Comparison of ENCODE assay signal across 7 cellular contexts in the genomic region with DNA sequence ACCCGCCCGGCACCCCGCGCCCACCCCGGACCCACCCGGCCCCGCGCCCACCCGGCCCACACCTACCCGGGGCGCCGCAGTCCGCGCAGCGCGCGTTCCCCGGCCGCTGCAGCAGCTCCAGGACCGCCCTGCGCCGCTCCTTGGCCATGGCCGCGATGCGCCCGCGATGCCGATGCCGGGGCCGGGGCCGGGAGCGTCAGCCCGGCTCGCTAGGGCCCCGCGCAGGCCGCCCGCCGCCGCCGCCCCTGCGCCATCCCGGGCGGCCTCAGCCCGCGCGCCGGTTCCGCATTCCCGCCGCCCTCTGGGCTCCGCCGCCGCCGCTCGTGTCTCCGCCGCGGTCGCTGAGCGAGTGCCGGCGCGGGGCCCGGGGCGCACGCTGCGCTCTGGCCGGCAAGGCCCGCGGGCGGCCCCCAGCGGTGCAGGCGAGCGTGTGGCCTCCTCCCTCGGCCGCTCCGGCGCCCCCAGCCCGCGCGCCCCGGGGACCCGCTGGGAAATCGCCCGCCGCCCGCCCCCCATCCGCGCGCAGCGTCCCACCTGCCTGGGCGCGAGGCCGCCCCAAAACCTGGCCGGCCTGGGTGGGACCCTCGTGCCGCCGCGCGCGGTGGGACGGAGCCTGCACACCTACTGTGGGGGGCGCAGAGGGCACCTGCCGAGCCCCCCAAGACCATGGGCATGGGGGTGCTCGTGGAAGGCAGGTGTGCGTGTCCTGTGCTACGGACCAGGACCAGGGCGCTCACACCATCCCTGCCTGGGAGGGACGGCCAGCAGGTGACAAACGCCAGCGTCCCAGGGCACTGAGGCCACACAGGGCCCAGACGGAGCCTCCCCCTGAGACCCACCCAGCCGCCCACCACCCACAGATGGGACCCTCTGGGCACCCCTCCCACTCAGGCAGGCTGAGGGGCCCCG. TPM values are rescaled to one million over a fixed set of nuclear protein-coding genes. Genes with fewer than 3 reads are reported as not detected.
A peak's percentile ranks its signal among the peaks of the same experiment; 100 is the strongest.
DNase-seq lines count a peak whose midpoint lies in the region; ATAC-seq, FAIRE-seq and TF ChIP-seq lines count a peak whose summit lies in the region.

A gene with protein sequence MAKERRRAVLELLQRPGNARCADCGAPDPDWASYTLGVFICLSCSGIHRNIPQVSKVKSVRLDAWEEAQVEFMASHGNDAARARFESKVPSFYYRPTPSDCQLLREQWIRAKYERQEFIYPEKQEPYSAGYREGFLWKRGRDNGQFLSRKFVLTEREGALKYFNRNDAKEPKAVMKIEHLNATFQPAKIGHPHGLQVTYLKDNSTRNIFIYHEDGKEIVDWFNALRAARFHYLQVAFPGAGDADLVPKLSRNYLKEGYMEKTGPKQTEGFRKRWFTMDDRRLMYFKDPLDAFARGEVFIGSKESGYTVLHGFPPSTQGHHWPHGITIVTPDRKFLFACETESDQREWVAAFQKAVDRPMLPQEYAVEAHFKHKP (minus strand): TSS at position 351 of the 909 bp plus-strand sequence. CDS start 203 bp downstream, at position 148.

- TF ChIP-seq CTCF in brain (conservative IDR thresholded peaks at IDR 0.05) (peak in 1 of 2 experiments; percentile 29), kidney epithelial cell (IDR thresholded peaks at IDR 0.05; ENCODE audit: insufficient read depth, low read length, poor library complexity, severe bottlenecking) (no peak)

- peak; percentile 41 for ATAC-seq in HG03064 (IDR thresholded peaks at IDR 0.05; ENCODE audit: low read depth, unreplicated experiment)
- peak; percentile 86 for ATAC-seq in T-helper 17 cell

- peak within 1 kb of the TSS; percentile 34 for H3K4me3 ChIP-seq in kidney epithelial cell (ENCODE audit: low read depth, low read length)

- no peaks in the 10 kb centered on the region for H3K9me3 ChIP-seq in T-helper 17 cell (ENCODE audit: control insufficient read depth, low read length, poor library complexity, severe bottlenecking)

- H3K27ac Mint-ChIP-seq in T-helper 17 cell (no peak within 1 kb of the TSS), brain (peak within 1 kb of the TSS in 3 of 5 experiments; percentile 69 to 83 (median 81))

- peak; percentile 64 for DNase-seq in GM18507 (ENCODE audit: extremely low spot score, insufficient read length, low read depth)
- DNase-seq in T-helper 17 cell = peak in 2 of 3 donors; percentile 27 to 32
- no peak for DNase-seq in kidney epithelial cell (ENCODE audit: low read depth)
- DNase-seq in stimulated activated CD4-positive, alpha-beta T cell treated with anti-CD3 and anti-CD28 coated beads, Interleukin-15, amount 100 ng/mL, for 24 hours = peak; percentile 74
- DNase-seq in pons (ENCODE audit: low spot score) = no peak

- peaks cover 4% of the 10 kb centered on the region for H3K27me3 Mint-ChIP-seq in T-helper 17 cell
- peaks cover 5% of the 10 kb centered on the region for H3K27me3 Mint-ChIP-seq in brain

- no peaks in the 10 kb centered on the region for H3K36me3 Mint-ChIP-seq in T-helper 17 cell (ENCODE audit: low read depth)
- peaks cover 5% of the 10 kb centered on the region for H3K36me3 Mint-ChIP-seq in brain

- no peaks in the 10 kb centered on the region for H3K9me3 Mint-ChIP-seq in brain

- H3K4me1 Mint-ChIP-seq in T-helper 17 cell (peaks cover 2% of the 10 kb centered on the region), brain (peaks cover 4% of the 10 kb centered on the region)

- peak within 1 kb of the TSS; percentile 84 for H3K4me3 Mint-ChIP-seq in T-helper 17 cell
- H3K4me3 Mint-ChIP-seq in brain = peak within 1 kb of the TSS; percentile 76 to 83 (median 80)

- H3K27me3 ChIP-seq in kidney epithelial cell (ENCODE audit: control insufficient read depth, insufficient read depth, low read length) = peaks cover 46% of the 10 kb centered on the region

- no peaks in the 10 kb centered on the region for H3K36me3 ChIP-seq in kidney epithelial cell (ENCODE audit: control insufficient read depth, insufficient read depth, low read length)

- peak; percentile 66 for FAIRE-seq in GM18507 (lab: Jason Lieb, UNC)

RNA-seq across cellular contexts. Expression of the gene that starts here (rescaled TPM):
- 10 to 100 TPM in 1 of 2 donors, 1 to 10 TPM in 1; 6.7 to 15.4 TPM for total RNA-seq in T-helper 17 cell
- polyA plus RNA-seq in brain (ENCODE audit: insufficient read depth, low read depth, low replicate concordance) = 60.1 TPM
- total RNA-seq in kidney epithelial cell = 14.3 and 14.9 TPM in 2 replicates

Comparison
In these comparisons a context has a peak if more than half of its experiments do, and no peak if none do; other contexts are left out.
1. DNase-seq: peak in GM18507 (single experiment), T-helper 17 cell (2 of 3) and stimulated activated CD4-positive, alpha-beta T cell treated with anti-CD3 and anti-CD28 coated beads, Interleukin-15, amount 100 ng/mL, for 24 hours (single experiment); none in kidney epithelial cell (single experiment) and pons (single experiment).